ENCODE assay signal across 1 cellular context in the genomic region with DNA sequence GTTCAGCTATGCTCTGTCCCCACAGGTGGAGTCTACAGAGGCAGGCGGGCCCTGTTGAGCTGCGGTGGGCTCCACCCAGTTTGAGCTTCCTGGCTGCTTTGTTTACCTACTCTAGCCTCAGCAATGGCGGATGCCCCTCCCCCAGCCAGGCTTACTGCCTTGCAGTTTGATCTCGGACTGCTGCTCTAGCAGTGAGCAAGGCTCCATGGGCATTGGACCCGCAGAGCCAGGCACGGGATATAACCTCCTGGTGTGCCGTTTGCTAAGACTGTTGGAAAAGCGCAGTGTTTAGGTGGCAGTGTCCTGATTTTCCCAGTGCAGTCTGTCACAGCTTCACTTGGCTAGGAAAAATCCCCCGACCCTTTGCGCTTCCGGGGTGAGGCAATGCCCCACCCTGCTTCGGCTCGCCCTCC.
TF ChIP-seq lines count a peak whose summit lies in the region.

No MANE protein-coding gene starts in this region.

TF ChIP-seq in GM23338, 12 proteins besides CTCF, POLR2A, EP300 and RAD21:
- TF ChIP-seq EZH2phosphoT487 (IDR thresholded peaks at IDR 0.05; ENCODE audit: unreplicated experiment) (no peak), EZH2 (IDR thresholded peaks at IDR 0.05; ENCODE audit: low read depth, unreplicated experiment) (no peak), POLR2AphosphoS5 (IDR thresholded peaks at IDR 0.05; ENCODE audit: low read depth) (no peak), NANOG (IDR thresholded peaks at IDR 0.05; ENCODE audit: borderline replicate concordance) (no peak), STAT1 (IDR thresholded peaks at IDR 0.05; ENCODE audit: unreplicated experiment) (no peak), CREB1 (CRISPR knock-in tag; IDR thresholded peaks at IDR 0.05; ENCODE audit: low read depth) (no peak)
- TF ChIP-seq, protein P1, sequence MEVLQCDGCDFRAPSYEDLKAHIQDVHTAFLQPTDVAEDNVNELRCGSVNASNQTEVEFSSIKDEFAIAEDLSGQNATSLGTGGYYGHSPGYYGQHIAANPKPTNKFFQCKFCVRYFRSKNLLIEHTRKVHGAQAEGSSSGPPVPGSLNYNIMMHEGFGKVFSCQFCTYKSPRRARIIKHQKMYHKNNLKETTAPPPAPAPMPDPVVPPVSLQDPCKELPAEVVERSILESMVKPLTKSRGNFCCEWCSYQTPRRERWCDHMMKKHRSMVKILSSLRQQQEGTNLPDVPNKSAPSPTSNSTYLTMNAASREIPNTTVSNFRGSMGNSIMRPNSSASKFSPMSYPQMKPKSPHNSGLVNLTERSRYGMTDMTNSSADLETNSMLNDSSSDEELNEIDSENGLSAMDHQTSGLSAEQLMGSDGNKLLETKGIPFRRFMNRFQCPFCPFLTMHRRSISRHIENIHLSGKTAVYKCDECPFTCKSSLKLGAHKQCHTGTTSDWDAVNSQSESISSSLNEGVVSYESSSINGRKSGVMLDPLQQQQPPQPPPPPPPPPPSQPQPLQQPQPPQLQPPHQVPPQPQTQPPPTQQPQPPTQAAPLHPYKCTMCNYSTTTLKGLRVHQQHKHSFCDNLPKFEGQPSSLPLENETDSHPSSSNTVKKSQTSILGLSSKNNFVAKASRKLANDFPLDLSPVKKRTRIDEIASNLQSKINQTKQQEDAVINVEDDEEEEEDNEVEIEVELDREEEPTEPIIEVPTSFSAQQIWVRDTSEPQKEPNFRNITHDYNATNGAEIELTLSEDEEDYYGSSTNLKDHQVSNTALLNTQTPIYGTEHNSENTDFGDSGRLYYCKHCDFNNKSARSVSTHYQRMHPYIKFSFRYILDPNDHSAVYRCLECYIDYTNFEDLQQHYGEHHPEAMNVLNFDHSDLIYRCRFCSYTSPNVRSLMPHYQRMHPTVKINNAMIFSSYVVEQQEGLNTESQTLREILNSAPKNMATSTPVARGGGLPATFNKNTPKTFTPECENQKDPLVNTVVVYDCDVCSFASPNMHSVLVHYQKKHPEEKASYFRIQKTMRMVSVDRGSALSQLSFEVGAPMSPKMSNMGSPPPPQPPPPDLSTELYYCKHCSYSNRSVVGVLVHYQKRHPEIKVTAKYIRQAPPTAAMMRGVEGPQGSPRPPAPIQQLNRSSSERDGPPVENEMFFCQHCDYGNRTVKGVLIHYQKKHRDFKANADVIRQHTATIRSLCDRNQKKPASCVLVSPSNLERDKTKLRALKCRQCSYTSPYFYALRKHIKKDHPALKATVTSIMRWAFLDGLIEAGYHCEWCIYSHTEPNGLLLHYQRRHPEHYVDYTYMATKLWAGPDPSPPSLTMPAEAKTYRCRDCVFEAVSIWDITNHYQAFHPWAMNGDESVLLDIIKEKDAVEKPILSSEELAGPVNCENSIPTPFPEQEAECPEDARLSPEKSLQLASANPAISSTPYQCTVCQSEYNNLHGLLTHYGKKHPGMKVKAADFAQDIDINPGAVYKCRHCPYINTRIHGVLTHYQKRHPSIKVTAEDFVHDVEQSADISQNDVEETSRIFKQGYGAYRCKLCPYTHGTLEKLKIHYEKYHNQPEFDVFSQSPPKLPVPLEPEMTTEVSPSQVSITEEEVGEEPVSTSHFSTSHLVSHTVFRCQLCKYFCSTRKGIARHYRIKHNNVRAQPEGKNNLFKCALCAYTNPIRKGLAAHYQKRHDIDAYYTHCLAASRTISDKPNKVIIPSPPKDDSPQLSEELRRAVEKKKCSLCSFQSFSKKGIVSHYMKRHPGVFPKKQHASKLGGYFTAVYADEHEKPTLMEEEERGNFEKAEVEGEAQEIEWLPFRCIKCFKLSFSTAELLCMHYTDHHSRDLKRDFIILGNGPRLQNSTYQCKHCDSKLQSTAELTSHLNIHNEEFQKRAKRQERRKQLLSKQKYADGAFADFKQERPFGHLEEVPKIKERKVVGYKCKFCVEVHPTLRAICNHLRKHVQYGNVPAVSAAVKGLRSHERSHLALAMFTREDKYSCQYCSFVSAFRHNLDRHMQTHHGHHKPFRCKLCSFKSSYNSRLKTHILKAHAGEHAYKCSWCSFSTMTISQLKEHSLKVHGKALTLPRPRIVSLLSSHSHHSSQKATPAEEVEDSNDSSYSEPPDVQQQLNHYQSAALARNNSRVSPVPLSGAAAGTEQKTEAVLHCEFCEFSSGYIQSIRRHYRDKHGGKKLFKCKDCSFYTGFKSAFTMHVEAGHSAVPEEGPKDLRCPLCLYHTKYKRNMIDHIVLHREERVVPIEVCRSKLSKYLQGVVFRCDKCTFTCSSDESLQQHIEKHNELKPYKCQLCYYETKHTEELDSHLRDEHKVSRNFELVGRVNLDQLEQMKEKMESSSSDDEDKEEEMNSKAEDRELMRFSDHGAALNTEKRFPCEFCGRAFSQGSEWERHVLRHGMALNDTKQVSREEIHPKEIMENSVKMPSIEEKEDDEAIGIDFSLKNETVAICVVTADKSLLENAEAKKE (CRISPR knock-in tag; IDR thresholded peaks at IDR 0.05): no peak
- TF ChIP-seq, protein P2, sequence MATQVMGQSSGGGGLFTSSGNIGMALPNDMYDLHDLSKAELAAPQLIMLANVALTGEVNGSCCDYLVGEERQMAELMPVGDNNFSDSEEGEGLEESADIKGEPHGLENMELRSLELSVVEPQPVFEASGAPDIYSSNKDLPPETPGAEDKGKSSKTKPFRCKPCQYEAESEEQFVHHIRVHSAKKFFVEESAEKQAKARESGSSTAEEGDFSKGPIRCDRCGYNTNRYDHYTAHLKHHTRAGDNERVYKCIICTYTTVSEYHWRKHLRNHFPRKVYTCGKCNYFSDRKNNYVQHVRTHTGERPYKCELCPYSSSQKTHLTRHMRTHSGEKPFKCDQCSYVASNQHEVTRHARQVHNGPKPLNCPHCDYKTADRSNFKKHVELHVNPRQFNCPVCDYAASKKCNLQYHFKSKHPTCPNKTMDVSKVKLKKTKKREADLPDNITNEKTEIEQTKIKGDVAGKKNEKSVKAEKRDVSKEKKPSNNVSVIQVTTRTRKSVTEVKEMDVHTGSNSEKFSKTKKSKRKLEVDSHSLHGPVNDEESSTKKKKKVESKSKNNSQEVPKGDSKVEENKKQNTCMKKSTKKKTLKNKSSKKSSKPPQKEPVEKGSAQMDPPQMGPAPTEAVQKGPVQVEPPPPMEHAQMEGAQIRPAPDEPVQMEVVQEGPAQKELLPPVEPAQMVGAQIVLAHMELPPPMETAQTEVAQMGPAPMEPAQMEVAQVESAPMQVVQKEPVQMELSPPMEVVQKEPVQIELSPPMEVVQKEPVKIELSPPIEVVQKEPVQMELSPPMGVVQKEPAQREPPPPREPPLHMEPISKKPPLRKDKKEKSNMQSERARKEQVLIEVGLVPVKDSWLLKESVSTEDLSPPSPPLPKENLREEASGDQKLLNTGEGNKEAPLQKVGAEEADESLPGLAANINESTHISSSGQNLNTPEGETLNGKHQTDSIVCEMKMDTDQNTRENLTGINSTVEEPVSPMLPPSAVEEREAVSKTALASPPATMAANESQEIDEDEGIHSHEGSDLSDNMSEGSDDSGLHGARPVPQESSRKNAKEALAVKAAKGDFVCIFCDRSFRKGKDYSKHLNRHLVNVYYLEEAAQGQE (IDR thresholded peaks at IDR 0.05; ENCODE audit: unreplicated experiment): no peak
- TF ChIP-seq, protein P3, sequence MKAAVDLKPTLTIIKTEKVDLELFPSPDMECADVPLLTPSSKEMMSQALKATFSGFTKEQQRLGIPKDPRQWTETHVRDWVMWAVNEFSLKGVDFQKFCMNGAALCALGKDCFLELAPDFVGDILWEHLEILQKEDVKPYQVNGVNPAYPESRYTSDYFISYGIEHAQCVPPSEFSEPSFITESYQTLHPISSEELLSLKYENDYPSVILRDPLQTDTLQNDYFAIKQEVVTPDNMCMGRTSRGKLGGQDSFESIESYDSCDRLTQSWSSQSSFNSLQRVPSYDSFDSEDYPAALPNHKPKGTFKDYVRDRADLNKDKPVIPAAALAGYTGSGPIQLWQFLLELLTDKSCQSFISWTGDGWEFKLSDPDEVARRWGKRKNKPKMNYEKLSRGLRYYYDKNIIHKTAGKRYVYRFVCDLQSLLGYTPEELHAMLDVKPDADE (IDR thresholded peaks at IDR 0.05): no peak
